ENCODE assay signal across 3 cellular contexts in the genomic region with DNA sequence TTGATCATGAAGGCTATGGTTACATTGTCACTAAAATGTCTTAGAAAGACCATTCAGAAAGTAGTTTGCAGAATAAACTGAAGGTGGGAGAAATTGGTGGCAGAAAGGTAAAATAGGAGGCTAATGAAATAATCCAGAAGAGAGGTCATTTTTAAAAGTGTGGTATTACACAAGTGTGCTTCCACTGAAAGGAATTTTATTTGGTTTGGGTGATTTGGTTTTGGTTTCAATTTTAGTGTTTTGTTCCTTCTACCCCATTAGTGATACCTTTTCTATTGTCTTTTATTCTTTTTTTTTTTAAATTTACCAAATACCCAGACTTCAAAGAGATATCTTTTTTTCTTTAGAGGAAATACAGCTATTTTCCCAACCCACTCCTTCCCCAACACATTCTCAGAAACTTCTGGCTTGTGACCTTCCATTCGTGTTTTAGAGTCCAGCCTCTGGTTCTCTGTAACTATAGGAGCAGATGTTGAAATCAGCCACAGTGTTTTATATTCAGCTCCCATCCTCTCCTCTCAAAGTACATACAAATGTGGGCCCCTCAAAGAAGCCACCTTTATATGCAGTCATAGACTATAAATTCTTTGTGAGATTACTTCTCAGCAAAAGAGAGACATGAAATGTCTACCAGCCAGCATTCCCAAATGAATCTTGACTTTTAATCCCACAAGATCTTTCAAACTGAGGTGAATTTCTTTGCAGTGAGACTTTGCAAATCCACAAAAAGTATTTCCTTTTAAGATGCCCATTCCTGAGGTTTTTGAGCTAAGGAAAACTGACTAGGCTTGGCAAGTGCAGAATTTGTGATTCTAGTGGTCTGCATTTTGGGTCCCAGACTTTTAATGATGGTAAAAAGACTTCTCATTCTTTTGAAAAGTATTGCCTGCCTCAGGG.
TF ChIP-seq lines count a peak whose summit lies in the region.

No MANE protein-coding gene starts in this region.

TF ChIP-seq in SK-N-SH, 30 proteins besides CTCF, POLR2A, EP300 and RAD21:
- TF ChIP-seq, protein P1, sequence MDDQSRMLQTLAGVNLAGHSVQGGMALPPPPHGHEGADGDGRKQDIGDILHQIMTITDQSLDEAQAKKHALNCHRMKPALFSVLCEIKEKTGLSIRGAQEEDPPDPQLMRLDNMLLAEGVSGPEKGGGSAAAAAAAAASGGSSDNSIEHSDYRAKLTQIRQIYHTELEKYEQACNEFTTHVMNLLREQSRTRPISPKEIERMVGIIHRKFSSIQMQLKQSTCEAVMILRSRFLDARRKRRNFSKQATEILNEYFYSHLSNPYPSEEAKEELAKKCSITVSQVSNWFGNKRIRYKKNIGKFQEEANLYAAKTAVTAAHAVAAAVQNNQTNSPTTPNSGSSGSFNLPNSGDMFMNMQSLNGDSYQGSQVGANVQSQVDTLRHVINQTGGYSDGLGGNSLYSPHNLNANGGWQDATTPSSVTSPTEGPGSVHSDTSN (IDR thresholded peaks at IDR 0.05) = peak; percentile 33; the same call in 1 of the 2 replicates
- TF ChIP-seq USF1 (IDR thresholded peaks at IDR 0.05; ENCODE audit: borderline replicate concordance, low read depth) = no peak

TF ChIP-seq in SK-N-SH treated with all-trans-retinoic acid at 6 μM for 48 hours, 23 proteins besides CTCF, POLR2A, EP300 and RAD21:
- TF ChIP-seq RARB (CRISPR knock-in tag; IDR thresholded peaks at IDR 0.05) = no peak
- TF ChIP-seq, protein P2, sequence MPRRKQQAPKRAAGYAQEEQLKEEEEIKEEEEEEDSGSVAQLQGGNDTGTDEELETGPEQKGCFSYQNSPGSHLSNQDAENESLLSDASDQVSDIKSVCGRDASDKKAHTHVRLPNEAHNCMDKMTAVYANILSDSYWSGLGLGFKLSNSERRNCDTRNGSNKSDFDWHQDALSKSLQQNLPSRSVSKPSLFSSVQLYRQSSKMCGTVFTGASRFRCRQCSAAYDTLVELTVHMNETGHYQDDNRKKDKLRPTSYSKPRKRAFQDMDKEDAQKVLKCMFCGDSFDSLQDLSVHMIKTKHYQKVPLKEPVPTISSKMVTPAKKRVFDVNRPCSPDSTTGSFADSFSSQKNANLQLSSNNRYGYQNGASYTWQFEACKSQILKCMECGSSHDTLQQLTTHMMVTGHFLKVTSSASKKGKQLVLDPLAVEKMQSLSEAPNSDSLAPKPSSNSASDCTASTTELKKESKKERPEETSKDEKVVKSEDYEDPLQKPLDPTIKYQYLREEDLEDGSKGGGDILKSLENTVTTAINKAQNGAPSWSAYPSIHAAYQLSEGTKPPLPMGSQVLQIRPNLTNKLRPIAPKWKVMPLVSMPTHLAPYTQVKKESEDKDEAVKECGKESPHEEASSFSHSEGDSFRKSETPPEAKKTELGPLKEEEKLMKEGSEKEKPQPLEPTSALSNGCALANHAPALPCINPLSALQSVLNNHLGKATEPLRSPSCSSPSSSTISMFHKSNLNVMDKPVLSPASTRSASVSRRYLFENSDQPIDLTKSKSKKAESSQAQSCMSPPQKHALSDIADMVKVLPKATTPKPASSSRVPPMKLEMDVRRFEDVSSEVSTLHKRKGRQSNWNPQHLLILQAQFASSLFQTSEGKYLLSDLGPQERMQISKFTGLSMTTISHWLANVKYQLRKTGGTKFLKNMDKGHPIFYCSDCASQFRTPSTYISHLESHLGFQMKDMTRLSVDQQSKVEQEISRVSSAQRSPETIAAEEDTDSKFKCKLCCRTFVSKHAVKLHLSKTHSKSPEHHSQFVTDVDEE (CRISPR knock-in tag; IDR thresholded peaks at IDR 0.05) = no peak
- TF ChIP-seq, protein P3, sequence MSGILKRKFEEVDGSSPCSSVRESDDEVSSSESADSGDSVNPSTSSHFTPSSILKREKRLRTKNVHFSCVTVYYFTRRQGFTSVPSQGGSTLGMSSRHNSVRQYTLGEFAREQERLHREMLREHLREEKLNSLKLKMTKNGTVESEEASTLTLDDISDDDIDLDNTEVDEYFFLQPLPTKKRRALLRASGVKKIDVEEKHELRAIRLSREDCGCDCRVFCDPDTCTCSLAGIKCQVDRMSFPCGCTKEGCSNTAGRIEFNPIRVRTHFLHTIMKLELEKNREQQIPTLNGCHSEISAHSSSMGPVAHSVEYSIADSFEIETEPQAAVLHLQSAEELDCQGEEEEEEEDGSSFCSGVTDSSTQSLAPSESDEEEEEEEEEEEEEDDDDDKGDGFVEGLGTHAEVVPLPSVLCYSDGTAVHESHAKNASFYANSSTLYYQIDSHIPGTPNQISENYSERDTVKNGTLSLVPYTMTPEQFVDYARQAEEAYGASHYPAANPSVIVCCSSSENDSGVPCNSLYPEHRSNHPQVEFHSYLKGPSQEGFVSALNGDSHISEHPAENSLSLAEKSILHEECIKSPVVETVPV (CRISPR knock-in tag; IDR thresholded peaks at IDR 0.05) = no peak
- TF ChIP-seq ZNF565 (CRISPR knock-in tag; conservative IDR thresholded peaks at IDR 0.05; ENCODE audit: low read depth) = no peak
- no peak for TF ChIP-seq ZNF70 (CRISPR knock-in tag; IDR thresholded peaks at IDR 0.05)
- TF ChIP-seq TCF4 (CRISPR knock-in tag; IDR thresholded peaks at IDR 0.05; ENCODE audit: borderline replicate concordance) = no peak
- TF ChIP-seq PPARA (CRISPR knock-in tag; IDR thresholded peaks at IDR 0.05; ENCODE audit: borderline replicate concordance) = no peak
- no peak for TF ChIP-seq ZC3H10 (CRISPR knock-in tag; IDR thresholded peaks at IDR 0.05)
- no peak for TF ChIP-seq CSDC2 (CRISPR knock-in tag; IDR thresholded peaks at IDR 0.05)
- no peak for TF ChIP-seq TOX (CRISPR knock-in tag; IDR thresholded peaks at IDR 0.05; ENCODE audit: borderline replicate concordance)
- no peak for TF ChIP-seq ESRRG (CRISPR knock-in tag; IDR thresholded peaks at IDR 0.05)
- TF ChIP-seq GLIS3 (CRISPR knock-in tag; IDR thresholded peaks at IDR 0.05) = no peak
- TF ChIP-seq SNAI2 (CRISPR knock-in tag; IDR thresholded peaks at IDR 0.05) = no peak
- TF ChIP-seq ZFP30 (CRISPR knock-in tag; IDR thresholded peaks at IDR 0.05) = no peak
- TF ChIP-seq, protein P4, sequence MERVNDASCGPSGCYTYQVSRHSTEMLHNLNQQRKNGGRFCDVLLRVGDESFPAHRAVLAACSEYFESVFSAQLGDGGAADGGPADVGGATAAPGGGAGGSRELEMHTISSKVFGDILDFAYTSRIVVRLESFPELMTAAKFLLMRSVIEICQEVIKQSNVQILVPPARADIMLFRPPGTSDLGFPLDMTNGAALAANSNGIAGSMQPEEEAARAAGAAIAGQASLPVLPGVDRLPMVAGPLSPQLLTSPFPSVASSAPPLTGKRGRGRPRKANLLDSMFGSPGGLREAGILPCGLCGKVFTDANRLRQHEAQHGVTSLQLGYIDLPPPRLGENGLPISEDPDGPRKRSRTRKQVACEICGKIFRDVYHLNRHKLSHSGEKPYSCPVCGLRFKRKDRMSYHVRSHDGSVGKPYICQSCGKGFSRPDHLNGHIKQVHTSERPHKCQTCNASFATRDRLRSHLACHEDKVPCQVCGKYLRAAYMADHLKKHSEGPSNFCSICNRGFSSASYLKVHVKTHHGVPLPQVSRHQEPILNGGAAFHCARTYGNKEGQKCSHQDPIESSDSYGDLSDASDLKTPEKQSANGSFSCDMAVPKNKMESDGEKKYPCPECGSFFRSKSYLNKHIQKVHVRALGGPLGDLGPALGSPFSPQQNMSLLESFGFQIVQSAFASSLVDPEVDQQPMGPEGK (CRISPR knock-in tag; IDR thresholded peaks at IDR 0.05; ENCODE audit: borderline replicate concordance) = no peak

TF ChIP-seq in HepG2, 621 proteins besides CTCF, POLR2A, EP300 and RAD21:
- TF ChIP-seq HNRNPK (IDR thresholded peaks at IDR 0.05; ENCODE audit: low read depth, low read length, poor library complexity, severe bottlenecking) = no peak
- 0 out of 2 replicates have a peak, but pooled peaks have one; percentile 7 for TF ChIP-seq CEBPB (IDR thresholded peaks at IDR 0.05; ENCODE audit: borderline replicate concordance, low read depth, low read length)
